In the genomic region with DNA sequence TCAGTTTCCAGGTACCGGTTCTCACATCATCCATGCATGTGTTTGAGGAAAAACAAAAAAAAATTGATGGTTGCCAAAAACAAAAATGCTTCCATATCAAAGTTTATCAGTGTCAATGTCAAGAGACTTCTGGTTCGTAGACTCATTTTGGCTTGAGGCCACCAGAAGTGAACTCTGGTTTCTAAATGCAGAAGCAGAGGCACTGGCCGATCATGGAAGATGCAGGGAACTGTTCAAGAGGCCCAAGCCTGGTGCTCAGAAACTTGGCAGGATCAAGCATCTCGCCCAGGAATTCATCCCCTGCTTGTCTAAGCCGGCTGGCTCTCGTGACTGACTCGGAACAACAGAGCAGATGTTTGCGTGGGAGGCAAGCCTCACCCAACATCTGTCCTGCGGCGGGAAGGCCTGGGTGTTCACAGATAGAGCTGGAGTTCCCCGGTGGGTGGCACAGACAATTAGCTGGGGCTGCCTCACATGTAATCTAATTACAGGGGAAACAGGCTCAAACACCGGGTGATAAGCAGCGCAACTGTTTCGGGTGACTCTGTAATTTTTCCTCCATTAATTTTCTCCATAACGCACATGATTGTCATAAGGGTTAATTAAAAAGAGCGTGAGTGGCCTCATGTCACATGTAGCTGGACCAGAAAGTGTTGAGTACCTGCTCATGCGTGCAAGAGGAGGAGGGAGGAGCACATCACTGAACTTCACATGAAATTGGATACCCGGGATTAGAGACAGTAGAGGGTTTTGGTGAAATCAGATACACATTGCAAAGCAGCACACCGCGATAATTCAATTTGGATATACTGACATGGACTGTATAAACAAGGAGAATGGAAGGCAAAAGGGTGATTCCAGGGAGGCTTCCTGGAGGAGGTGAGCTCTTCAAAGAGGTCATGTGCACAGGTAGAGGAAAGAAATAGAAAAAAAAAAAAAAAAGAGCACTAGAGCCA, we compare ENCODE assay signal across 9 cellular contexts.
DNase-seq lines count a peak whose midpoint lies in the region; ATAC-seq lines count a peak whose summit lies in the region.
"Had no signal": no experiment of that assay in that cellular context is flagged by ENCODE, and none has a peak within 500 bp of the region (broad histone marks: within the 10 kb centered on the region; RNA-seq: fewer than 3 reads in every experiment).

No MANE protein-coding gene starts in this region.

- peaks cover 2% of the 10 kb centered on the region for H3K36me3 Mint-ChIP-seq in activated CD4-positive, alpha-beta T cell treated with anti-CD3 and anti-CD28 coated beads, Interleukin-2, amount 10 ng/mL, durations not matched to agents 7 days and 5 days (ENCODE audit: low read depth)

- peaks cover 19% of the 10 kb centered on the region for H3K4me1 ChIP-seq in ACC112 (ENCODE audit: control insufficient read depth, insufficient read depth, low read length, unreplicated experiment)

- H3K79me2 ChIP-seq in ACC112 (ENCODE audit: control insufficient read depth, insufficient read depth, low read length, unreplicated experiment) = no peaks in the 10 kb centered on the region

- peaks cover 6% of the 10 kb centered on the region; the same call in 1 of the 2 replicates for H3K27me3 ChIP-seq in ACC112 (ENCODE audit: insufficient read depth, low read length)
- H3K27me3 ChIP-seq: cardiac muscle cell had no signal

- CTCF ChIA-PET in activated CD4-positive, alpha-beta T cell treated with anti-CD3 and anti-CD28 coated beads, Interleukin-2, amount 10 ng/mL, durations not matched to agents 7 days and 5 days (lab: Charles Lee) = interaction anchor here (0.6 to 1.2 kb wide), 4 partner anchors 9 to 159 kb away, joined by 3 read pairs; no protein-coding TSS in a partner anchor

- peaks cover 4% of the 10 kb centered on the region for H3K27me3 Mint-ChIP-seq in activated CD4-positive, alpha-beta T cell treated with anti-CD3 and anti-CD28 coated beads, Interleukin-2, amount 10 ng/mL, durations not matched to agents 7 days and 5 days

- POLR2A ChIA-PET in activated CD4-positive, alpha-beta T cell treated with anti-CD3 and anti-CD28 coated beads, Interleukin-2, amount 10 ng/mL, durations not matched to agents 7 days and 5 days (lab: Charles Lee) = no interaction called here

- H3K27ac ChIP-seq in ACC112 (ENCODE audit: low read depth, low read length) = peak overlapping the region; percentile 66
- H3K27ac ChIP-seq: cardiac muscle cell had no signal

- DNase-seq in NCI-H187 (lab: John Stamatoyannopoulos, UW) = peak; percentile 73 to 82
- peak; percentile 42 for DNase-seq in activated CD4-positive, alpha-beta T cell treated with anti-CD3 and anti-CD28 coated beads, Interleukin-2, amount 10 ng/mL, durations not matched to agents 7 days and 5 days
- DNase-seq in fibroblast of gingiva (ENCODE audit: low read depth) = peak; percentile 97
- peak; percentile 65 for DNase-seq in retina
- no peak for DNase-seq in middle frontal gyrus (ENCODE audit: extremely low spot score, low spot score)

- H3K4me1 Mint-ChIP-seq in activated CD4-positive, alpha-beta T cell treated with anti-CD3 and anti-CD28 coated beads, Interleukin-2, amount 10 ng/mL, durations not matched to agents 7 days and 5 days = peaks cover 42% of the 10 kb centered on the region

- peak overlapping the region; percentile 49 for H3K4me3 Mint-ChIP-seq in activated CD4-positive, alpha-beta T cell treated with anti-CD3 and anti-CD28 coated beads, Interleukin-2, amount 10 ng/mL, durations not matched to agents 7 days and 5 days

- H3K36me3 ChIP-seq in ACC112 (ENCODE audit: insufficient read depth, low read length) = no peaks in the 10 kb centered on the region
- H3K36me3 ChIP-seq: cardiac muscle cell had no signal

- H3K9me3 Mint-ChIP-seq in activated CD4-positive, alpha-beta T cell treated with anti-CD3 and anti-CD28 coated beads, Interleukin-2, amount 10 ng/mL, durations not matched to agents 7 days and 5 days = no peaks in the 10 kb centered on the region

- peak; percentile 77 for ATAC-seq in GM19351 (IDR thresholded peaks at IDR 0.05; ENCODE audit: unreplicated experiment)
- ATAC-seq in HG03139 (IDR thresholded peaks at IDR 0.05; ENCODE audit: unreplicated experiment) = no peak

- peak overlapping the region; percentile 10; the same call in 1 of the 2 replicates for H3K4me3 ChIP-seq in ACC112 (ENCODE audit: low read depth, low read length)
- H3K4me3 ChIP-seq: cardiac muscle cell had no signal

- H3K27ac Mint-ChIP-seq in activated CD4-positive, alpha-beta T cell treated with anti-CD3 and anti-CD28 coated beads, Interleukin-2, amount 10 ng/mL, durations not matched to agents 7 days and 5 days = peak overlapping the region; percentile 78

- H2AFZ ChIP-seq in ACC112 (ENCODE audit: low read length, unreplicated experiment) = no peak overlapping the region
